ENCODE assay signal across 24 cellular contexts in the genomic region with DNA sequence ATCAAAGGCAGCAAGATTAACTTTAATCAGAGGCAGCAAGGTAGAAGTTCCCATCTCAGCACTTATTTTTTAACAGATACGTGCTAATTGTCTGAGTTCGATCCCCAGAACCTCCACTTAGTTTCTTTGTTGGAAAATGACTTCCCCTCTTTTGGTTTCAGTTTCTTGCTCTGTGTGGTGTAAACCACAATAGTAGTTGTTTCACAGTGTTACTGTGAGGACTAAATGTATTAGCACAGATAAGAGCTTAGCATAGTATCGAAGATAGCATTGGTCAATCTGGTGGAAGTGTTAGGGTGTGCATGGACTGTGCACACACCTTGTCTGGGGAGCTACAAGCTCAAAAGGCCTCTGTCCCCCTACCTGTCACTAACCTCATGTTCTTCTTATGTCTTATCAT.
"Had no signal": no experiment of that assay in that cellular context is flagged by ENCODE, and none has a peak within 500 bp of the region (broad histone marks: within the 10 kb centered on the region; RNA-seq: fewer than 3 reads in every experiment).

No MANE protein-coding gene starts in this region.

- H3K4me3 ChIP-seq: gastroesophageal sphincter, left ventricle myocardium inferior, prostate gland, right lobe of liver, spleen, suprapubic skin, upper lobe of right lung had no signal

- H3K36me3 Mint-ChIP-seq: activated naive CD4-positive, alpha-beta T cell treated with anti-CD3 and anti-CD28 coated beads, Interleukin-2, amount 50 U/mL, for 24 hours; brain; memory B cell; natural killer cell treated with Interleukin-12 subunit alpha and Interleukin-12 subunit beta and Interleukin-15 and Interleukin-18, amount 100 ng/mL, for 72 hours; stimulated activated naive B cell treated with anti-CD40 and anti-IgM and Interleukin-4, amounts not matched to agents 10 μg/mL and 1 μg/mL and 100 μg/mL, for 72 hours had no signal

- DNase-seq: activated CD4-positive, alpha-beta T cell treated with anti-CD3 and anti-CD28 coated beads, Interleukin-2, amount 10 ng/mL, durations not matched to agents 7 days and 5 days; activated CD4-positive, CD25-positive, alpha-beta regulatory T cell; activated T-cell treated with anti-CD3 and anti-CD28 coated beads for 4 hours; amygdala; effector memory CD4-positive, alpha-beta T cell; kidney; left ventricle myocardium inferior; occipital lobe; right lobe of liver; spleen; stimulated activated CD4-positive, alpha-beta T cell treated with anti-CD3 and anti-CD28 coated beads, Interleukin-1b, Interleukin-23, amount 100 ng/mL, for 48 hours; stimulated activated naive B cell treated with anti-CD40 and anti-IgM and Interleukin-4, amounts not matched to agents 10 μg/mL and 1 μg/mL and 100 μg/mL, for 72 hours; T1000; upper lobe of right lung had no signal

- H3K27me3 Mint-ChIP-seq: activated CD4-positive, alpha-beta T cell treated with anti-CD3 and anti-CD28 coated beads, Interleukin-2, amount 10 ng/mL, durations not matched to agents 7 days and 5 days; activated naive CD4-positive, alpha-beta T cell treated with anti-CD3 and anti-CD28 coated beads, Interleukin-2, amount 50 U/mL, for 24 hours; central memory CD8-positive, alpha-beta T cell; memory B cell; natural killer cell treated with Interleukin-12 subunit alpha and Interleukin-12 subunit beta and Interleukin-15 and Interleukin-18, amount 100 ng/mL, for 72 hours; stimulated activated naive B cell treated with anti-CD40 and anti-IgM and Interleukin-4, amounts not matched to agents 10 μg/mL and 1 μg/mL and 100 μg/mL, for 72 hours had no signal

- H3K4me1 ChIP-seq: gastroesophageal sphincter, left ventricle myocardium inferior, prostate gland, right lobe of liver, spleen, suprapubic skin, upper lobe of right lung had no signal

- H3K27ac ChIP-seq: epithelial cell of prostate, gastroesophageal sphincter, left ventricle myocardium inferior, prostate gland, right lobe of liver, spleen, suprapubic skin, upper lobe of right lung had no signal

- H3K9me3 ChIP-seq: gastroesophageal sphincter, prostate gland, right lobe of liver, suprapubic skin, upper lobe of right lung had no signal

- H3K36me3 ChIP-seq: gastroesophageal sphincter, left ventricle myocardium inferior, prostate gland, right lobe of liver, spleen, suprapubic skin, upper lobe of right lung had no signal

- H3K4me1 Mint-ChIP-seq: activated CD4-positive, alpha-beta T cell treated with anti-CD3 and anti-CD28 coated beads, Interleukin-2, amount 10 ng/mL, durations not matched to agents 7 days and 5 days; activated naive CD4-positive, alpha-beta T cell treated with anti-CD3 and anti-CD28 coated beads, Interleukin-2, amount 50 U/mL, for 24 hours; brain; central memory CD8-positive, alpha-beta T cell; memory B cell; stimulated activated naive B cell treated with anti-CD40 and anti-IgM and Interleukin-4, amounts not matched to agents 10 μg/mL and 1 μg/mL and 100 μg/mL, for 72 hours had no signal

- ATAC-seq: gastroesophageal sphincter; natural killer cell treated with Interleukin-12 subunit alpha and Interleukin-12 subunit beta and Interleukin-15 and Interleukin-18, amount 100 ng/mL, for 72 hours; right lobe of liver; stimulated activated naive B cell treated with anti-CD40 and anti-IgM and Interleukin-4, amounts not matched to agents 10 μg/mL and 1 μg/mL and 100 μg/mL, for 72 hours; upper lobe of right lung had no signal

- H3K4me3 Mint-ChIP-seq: activated CD4-positive, alpha-beta T cell treated with anti-CD3 and anti-CD28 coated beads, Interleukin-2, amount 10 ng/mL, durations not matched to agents 7 days and 5 days; activated naive CD4-positive, alpha-beta T cell treated with anti-CD3 and anti-CD28 coated beads, Interleukin-2, amount 50 U/mL, for 24 hours; brain; central memory CD8-positive, alpha-beta T cell; memory B cell; natural killer cell treated with Interleukin-12 subunit alpha and Interleukin-12 subunit beta and Interleukin-15 and Interleukin-18, amount 100 ng/mL, for 72 hours; stimulated activated naive B cell treated with anti-CD40 and anti-IgM and Interleukin-4, amounts not matched to agents 10 μg/mL and 1 μg/mL and 100 μg/mL, for 72 hours had no signal

- H3K27ac Mint-ChIP-seq: activated CD4-positive, alpha-beta T cell treated with anti-CD3 and anti-CD28 coated beads, Interleukin-2, amount 10 ng/mL, durations not matched to agents 7 days and 5 days; activated naive CD4-positive, alpha-beta T cell treated with anti-CD3 and anti-CD28 coated beads, Interleukin-2, amount 50 U/mL, for 24 hours; activated T-helper 2 cell treated with anti-CD3 and anti-CD28 coated beads, Interferon-gamma antibody, Interleukin-2, Interleukin-4, amounts not matched to agents 10 μg/mL and 5 μg/mL and 100 μg/mL, durations not matched to agents 14 hours and 24 hours and 36 hours; brain; memory B cell; natural killer cell treated with Interleukin-12 subunit alpha and Interleukin-12 subunit beta and Interleukin-15 and Interleukin-18, amount 100 ng/mL, for 72 hours; stimulated activated naive B cell treated with anti-CD40 and anti-IgM and Interleukin-4, amounts not matched to agents 10 μg/mL and 1 μg/mL and 100 μg/mL, for 72 hours had no signal

- H3K27me3 ChIP-seq: gastroesophageal sphincter, right lobe of liver, spleen, suprapubic skin, upper lobe of right lung had no signal

- H3K9me3 Mint-ChIP-seq: activated naive CD4-positive, alpha-beta T cell treated with anti-CD3 and anti-CD28 coated beads, Interleukin-2, amount 50 U/mL, for 24 hours; brain had no signal
